ENCODE assay signal across 1 cellular context in genomic region chr5:128116445-128116844, GRCh38.
TF ChIP-seq lines count a peak whose summit lies in the region.

No MANE protein-coding gene starts in this region.

TF ChIP-seq in GM12878, 131 proteins besides CTCF, POLR2A, EP300 and RAD21 (continued from another document):
- TF ChIP-seq, protein P1, sequence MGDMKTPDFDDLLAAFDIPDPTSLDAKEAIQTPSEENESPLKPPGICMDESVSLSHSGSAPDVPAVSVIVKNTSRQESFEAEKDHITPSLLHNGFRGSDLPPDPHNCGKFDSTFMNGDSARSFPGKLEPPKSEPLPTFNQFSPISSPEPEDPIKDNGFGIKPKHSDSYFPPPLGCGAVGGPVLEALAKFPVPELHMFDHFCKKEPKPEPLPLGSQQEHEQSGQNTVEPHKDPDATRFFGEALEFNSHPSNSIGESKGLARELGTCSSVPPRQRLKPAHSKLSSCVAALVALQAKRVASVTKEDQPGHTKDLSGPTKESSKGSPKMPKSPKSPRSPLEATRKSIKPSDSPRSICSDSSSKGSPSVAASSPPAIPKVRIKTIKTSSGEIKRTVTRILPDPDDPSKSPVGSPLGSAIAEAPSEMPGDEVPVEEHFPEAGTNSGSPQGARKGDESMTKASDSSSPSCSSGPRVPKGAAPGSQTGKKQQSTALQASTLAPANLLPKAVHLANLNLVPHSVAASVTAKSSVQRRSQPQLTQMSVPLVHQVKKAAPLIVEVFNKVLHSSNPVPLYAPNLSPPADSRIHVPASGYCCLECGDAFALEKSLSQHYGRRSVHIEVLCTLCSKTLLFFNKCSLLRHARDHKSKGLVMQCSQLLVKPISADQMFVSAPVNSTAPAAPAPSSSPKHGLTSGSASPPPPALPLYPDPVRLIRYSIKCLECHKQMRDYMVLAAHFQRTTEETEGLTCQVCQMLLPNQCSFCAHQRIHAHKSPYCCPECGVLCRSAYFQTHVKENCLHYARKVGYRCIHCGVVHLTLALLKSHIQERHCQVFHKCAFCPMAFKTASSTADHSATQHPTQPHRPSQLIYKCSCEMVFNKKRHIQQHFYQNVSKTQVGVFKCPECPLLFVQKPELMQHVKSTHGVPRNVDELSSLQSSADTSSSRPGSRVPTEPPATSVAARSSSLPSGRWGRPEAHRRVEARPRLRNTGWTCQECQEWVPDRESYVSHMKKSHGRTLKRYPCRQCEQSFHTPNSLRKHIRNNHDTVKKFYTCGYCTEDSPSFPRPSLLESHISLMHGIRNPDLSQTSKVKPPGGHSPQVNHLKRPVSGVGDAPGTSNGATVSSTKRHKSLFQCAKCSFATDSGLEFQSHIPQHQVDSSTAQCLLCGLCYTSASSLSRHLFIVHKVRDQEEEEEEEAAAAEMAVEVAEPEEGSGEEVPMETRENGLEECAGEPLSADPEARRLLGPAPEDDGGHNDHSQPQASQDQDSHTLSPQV (IDR thresholded peaks at IDR 0.05), result no peak
- TF ChIP-seq EGR1 (IDR thresholded peaks at IDR 0.05; ENCODE audit: borderline replicate concordance in 1 of 2, low read depth in 2 of 2, low read length in 2 of 2) (no peak), SMAD5 (IDR thresholded peaks at IDR 0.05; ENCODE audit: low read depth) (no peak)
- TF ChIP-seq, protein P2, sequence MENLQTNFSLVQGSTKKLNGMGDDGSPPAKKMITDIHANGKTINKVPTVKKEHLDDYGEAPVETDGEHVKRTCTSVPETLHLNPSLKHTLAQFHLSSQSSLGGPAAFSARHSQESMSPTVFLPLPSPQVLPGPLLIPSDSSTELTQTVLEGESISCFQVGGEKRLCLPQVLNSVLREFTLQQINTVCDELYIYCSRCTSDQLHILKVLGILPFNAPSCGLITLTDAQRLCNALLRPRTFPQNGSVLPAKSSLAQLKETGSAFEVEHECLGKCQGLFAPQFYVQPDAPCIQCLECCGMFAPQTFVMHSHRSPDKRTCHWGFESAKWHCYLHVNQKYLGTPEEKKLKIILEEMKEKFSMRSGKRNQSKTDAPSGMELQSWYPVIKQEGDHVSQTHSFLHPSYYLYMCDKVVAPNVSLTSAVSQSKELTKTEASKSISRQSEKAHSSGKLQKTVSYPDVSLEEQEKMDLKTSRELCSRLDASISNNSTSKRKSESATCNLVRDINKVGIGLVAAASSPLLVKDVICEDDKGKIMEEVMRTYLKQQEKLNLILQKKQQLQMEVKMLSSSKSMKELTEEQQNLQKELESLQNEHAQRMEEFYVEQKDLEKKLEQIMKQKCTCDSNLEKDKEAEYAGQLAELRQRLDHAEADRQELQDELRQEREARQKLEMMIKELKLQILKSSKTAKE (IDR thresholded peaks at IDR 0.05; ENCODE audit: low read depth, poor library complexity, severe bottlenecking), result no peak
